ENCODE assay signal across 14 cellular contexts in the genomic region with DNA sequence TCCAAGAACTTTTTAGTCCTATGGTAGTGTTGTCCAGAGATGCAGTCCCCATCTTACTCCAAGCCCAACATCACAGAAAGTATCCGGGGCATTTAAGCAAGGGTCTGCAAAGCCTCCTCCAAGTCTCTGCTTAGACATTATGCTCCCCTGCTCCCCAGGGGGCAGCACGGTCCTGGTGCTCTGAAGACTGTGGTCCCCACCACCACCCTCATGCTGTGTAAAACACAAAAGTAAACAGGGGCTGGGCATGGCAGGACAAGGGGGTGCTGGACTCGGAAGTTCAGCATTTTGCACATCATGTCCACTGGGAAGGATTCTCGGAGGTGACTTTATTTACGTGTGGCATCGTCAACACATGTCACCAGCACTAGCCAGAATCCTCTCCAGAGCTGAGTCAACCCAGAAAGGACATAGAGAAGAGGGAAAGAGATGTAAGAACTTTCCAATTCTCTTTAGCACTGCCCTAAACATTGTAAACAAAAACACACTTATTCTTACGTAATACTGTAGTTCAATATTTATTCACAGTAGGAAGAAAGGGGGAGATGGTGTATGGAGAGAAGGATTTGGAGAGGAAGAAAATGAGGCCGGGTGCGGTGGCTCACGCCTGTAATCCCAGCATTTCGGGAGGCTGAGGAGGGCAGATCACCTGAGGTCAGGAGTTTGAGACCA. TPM values are rescaled to one million over a fixed set of nuclear protein-coding genes. Genes with fewer than 3 reads are reported as not detected.
DNase-seq lines count a peak whose midpoint lies in the region; ATAC-seq and TF ChIP-seq lines count a peak whose summit lies in the region.
"Had no signal": no experiment of that assay in that cellular context is flagged by ENCODE, and none has a peak within 500 bp of the region (broad histone marks: within the 10 kb centered on the region; RNA-seq: fewer than 3 reads in every experiment).

No MANE protein-coding gene starts in this region.

- H3K4me1 Mint-ChIP-seq in endothelial cell (ENCODE audit: unreplicated experiment), result peaks cover 39% of the 10 kb centered on the region
- H3K4me1 Mint-ChIP-seq: stimulated activated naive CD8-positive, alpha-beta T cell treated with anti-CD3 and anti-CD28 coated beads, Interleukin-15, amount 100 ng/mL, for 72 hours had no signal

- no peak overlapping the region for H2AFZ ChIP-seq in Loucy (ENCODE audit: low read length)

- H3K27ac Mint-ChIP-seq in endothelial cell (ENCODE audit: unreplicated experiment), result peak overlapping the region; percentile 62

- TF ChIP-seq CTCF in GM10248 (IDR thresholded peaks at IDR 0.05; ENCODE audit: control extremely low read depth, extremely low read depth, low read depth, missing control alignments) (peak; percentile 23), Loucy (conservative IDR thresholded peaks at IDR 0.05; ENCODE audit: low read length) (peak; percentile 53), endothelial cell (IDR thresholded peaks at IDR 0.05; ENCODE audit: unreplicated experiment) (no peak), mucosa of descending colon (IDR thresholded peaks at IDR 0.05) (no peak), prostate gland (IDR thresholded peaks at IDR 0.05) (peak in 2 of 4 experiments; percentile 5 to 36)

- H3K27me3 ChIP-seq in Loucy (ENCODE audit: insufficient read depth, low read length, poor library complexity, severe bottlenecking) (no peaks in the 10 kb centered on the region), prostate gland (replicated peaks; ENCODE audit: insufficient read depth) (no peaks in the 10 kb centered on the region)

- no peak overlapping the region for H3K9ac ChIP-seq in Loucy (ENCODE audit: low read depth, low read length, poor library complexity, severe bottlenecking)

- H3K36me3 ChIP-seq in Loucy (ENCODE audit: insufficient read depth, low read length), result peaks cover 65% of the 10 kb centered on the region
- H3K36me3 ChIP-seq in mucosa of descending colon (ENCODE audit: low read depth), result no peaks in the 10 kb centered on the region
- peaks cover 0 to 3% of the 10 kb centered on the region in 2 donors for H3K36me3 ChIP-seq in prostate gland

- peaks cover 2% of the 10 kb centered on the region for H3K27me3 Mint-ChIP-seq in endothelial cell (ENCODE audit: unreplicated experiment)
- H3K27me3 Mint-ChIP-seq: stimulated activated naive CD8-positive, alpha-beta T cell treated with anti-CD3 and anti-CD28 coated beads, Interleukin-15, amount 100 ng/mL, for 72 hours had no signal

- ATAC-seq in mucosa of descending colon, result peak; percentile 47
- ATAC-seq: stimulated activated naive CD8-positive, alpha-beta T cell treated with anti-CD3 and anti-CD28 coated beads, Interleukin-15, amount 100 ng/mL, for 72 hours had no signal

- no peaks in the 10 kb centered on the region for H3K9me2 ChIP-seq in Loucy (replicated peaks; ENCODE audit: low read depth, low read length)

- H3F3A ChIP-seq in Loucy (ENCODE audit: low read depth), result no peaks in the 10 kb centered on the region

- H3K4me1 ChIP-seq in Loucy (ENCODE audit: insufficient read depth, low read length, poor library complexity, severe bottlenecking) (no peaks in the 10 kb centered on the region), mucosa of descending colon (ENCODE audit: low read depth) (no peaks in the 10 kb centered on the region), prostate gland (replicated peaks) (peaks cover 19% of the 10 kb centered on the region)

- H3K36me3 Mint-ChIP-seq in endothelial cell (ENCODE audit: low read depth, unreplicated experiment), result peaks cover 67% of the 10 kb centered on the region

- peak overlapping the region in 1 of 2 donors; percentile 48 for H3K27ac ChIP-seq in prostate gland

- 82% methylated on average over 11 of the region's 11 CpGs for WGBS in prostate gland

- H3K4me3 ChIP-seq in Loucy (ENCODE audit: low read length, poor library complexity, severe bottlenecking) (no peak overlapping the region), mucosa of descending colon (no peak overlapping the region), prostate gland (no peak overlapping the region)

- POLR2A ChIA-PET in GM10248 (lab: Yijun Ruan, JAX), result no interaction called here

- CTCF ChIA-PET in GM10248 (lab: Yijun Ruan, JAX), result interaction anchor here (1.1 to 1.5 kb wide), 2 partner anchors 20 to 121 kb away, joined by 3 read pairs; no protein-coding TSS in a partner anchor

- no peaks in the 10 kb centered on the region for H3K9me3 Mint-ChIP-seq in endothelial cell (ENCODE audit: unreplicated experiment)
- H3K9me3 Mint-ChIP-seq: stimulated activated naive CD8-positive, alpha-beta T cell treated with anti-CD3 and anti-CD28 coated beads, Interleukin-15, amount 100 ng/mL, for 72 hours had no signal

- peak overlapping the region; percentile 54 for H3K4me3 Mint-ChIP-seq in endothelial cell (ENCODE audit: unreplicated experiment)
- H3K4me3 Mint-ChIP-seq: stimulated activated naive CD8-positive, alpha-beta T cell treated with anti-CD3 and anti-CD28 coated beads, Interleukin-15, amount 100 ng/mL, for 72 hours had no signal

- H3K79me2 ChIP-seq in Loucy (ENCODE audit: insufficient read depth, low read length), result peaks cover 3% of the 10 kb centered on the region; the same call in 1 of the 2 replicates

- H3K9me3 ChIP-seq in Loucy (ENCODE audit: insufficient read depth, low read depth, low read length), result no peaks in the 10 kb centered on the region
- H3K9me3 ChIP-seq in mucosa of descending colon, result no peaks in the 10 kb centered on the region
- H3K9me3 ChIP-seq in prostate gland, result no peaks in the 10 kb centered on the region

- no peak overlapping the region for H3K4me2 ChIP-seq in Loucy (ENCODE audit: low read depth, low read length, poor library complexity, severe bottlenecking)

- DNase-seq in GM10248 (ENCODE audit: extremely low spot score), result no peak
- peak; percentile 28 for DNase-seq in endothelial cell (ENCODE audit: low spot score)
- no peak for DNase-seq in mucosa of descending colon
- no peak for DNase-seq in prostate gland (ENCODE audit: low spot score)
- no peak for DNase-seq in T-helper 9 cell
- DNase-seq in dedifferentiated amniotic fluid mesenchymal stem cell (ENCODE audit: extremely low spot score), result no peak
- DNase-seq in NCI-H446 treated with DMSO at 0.1 percent for 48 hours (lab: John Stamatoyannopoulos, UW), result no peak
- DNase-seq: anterior cingulate cortex; C1 segment of cervical spinal cord; NCI-H1092 treated with DMSO at 0.1 percent for 48 hours; SHP77 treated with DMSO at 0.1 percent for 48 hours; stimulated activated CD4-positive, alpha-beta T cell treated with anti-CD3 and anti-CD28 coated beads, Interleukin-4, amount 100 ng/mL, for 4 hours; stimulated activated naive CD8-positive, alpha-beta T cell treated with anti-CD3 and anti-CD28 coated beads, Interleukin-15, amount 100 ng/mL, for 72 hours had no signal

- TF ChIP-seq POLR2A in prostate gland (IDR thresholded peaks at IDR 0.05), result no peak

- intact Hi-C loops in mucosa of descending colon (cut with DNase I, micrococcal nuclease), result no loop called here
- intact Hi-C loops in prostate gland (cut with DNase I), result loop anchor here (10.0 kb wide), 1 partner anchor 128 kb away; no protein-coding TSS in a partner anchor

- H4K20me1 ChIP-seq in Loucy (ENCODE audit: insufficient read depth, low read length, poor library complexity, severe bottlenecking), result no peaks in the 10 kb centered on the region

RNA-seq across cellular contexts. Expression of a gene that starts 37.7 kb away (rescaled TPM):
- 294 TPM for total RNA-seq in endothelial cell (ENCODE audit: unreplicated experiment)
- total RNA-seq in mucosa of descending colon, result 100 to 1,000 TPM; 155 to 189 (median 166) TPM
- total RNA-seq in prostate gland, result 100 to 1,000 TPM; 114 to 118 TPM

RNA-seq across cellular contexts. Expression of a gene that starts 44.7 kb away (rescaled TPM):
- total RNA-seq in endothelial cell (ENCODE audit: unreplicated experiment) (173 TPM), mucosa of descending colon (10 to 100 TPM; 44.1 to 74.4 (median 58.5) TPM), prostate gland (10 to 100 TPM; 88.6 to 93.4 TPM)

RNA-seq across cellular contexts. Expression of a gene that starts 46.0 kb away (rescaled TPM):
- total RNA-seq in endothelial cell (ENCODE audit: unreplicated experiment) (144 TPM), mucosa of descending colon (100 to 1,000 TPM; 148 to 165 (median 162) TPM), prostate gland (100 to 1,000 TPM; 247 to 274 TPM)

Comparison
In these comparisons a context has a peak if more than half of its experiments do, and no peak if none do; other contexts are left out.
1. CTCF ChIP-seq: peak in GM10248 (single experiment) and Loucy (single experiment); none in endothelial cell (single experiment) and mucosa of descending colon (single experiment).